In genomic region chr17:46193246-46193625, GRCh38 we compare ENCODE assay signal across 8 cellular contexts. TPM values are rescaled to one million over a fixed set of nuclear protein-coding genes. Genes with fewer than 3 reads are reported as not detected.
DNase-seq lines count a peak whose midpoint lies in the region; ATAC-seq and TF ChIP-seq lines count a peak whose summit lies in the region.

Gene KANSL1 (minus strand): TSS chr17:46193429. CDS start chr17:46172143, 21,286 bp downstream.

- H3K27me3 ChIP-seq in H7 (ENCODE audit: control insufficient read depth, insufficient read depth, low read length) = no peaks in the 10 kb centered on the region
- no peaks in the 10 kb centered on the region for H3K27me3 ChIP-seq in MG63
- H3K27me3 ChIP-seq in SJCRH30 = no peaks in the 10 kb centered on the region
- H3K27me3 ChIP-seq in gastroesophageal sphincter = no peaks in the 10 kb centered on the region
- H3K27me3 ChIP-seq in suprapubic skin = no peaks in the 10 kb centered on the region

- H3K9me3 Mint-ChIP-seq in activated naive CD4-positive, alpha-beta T cell treated with anti-CD3 and anti-CD28 coated beads, Interleukin-2, amount 10 ng/mL, durations not matched to agents 7 days and 5 days = no peaks in the 10 kb centered on the region

- peaks cover 36% of the 10 kb centered on the region for H3K36me3 Mint-ChIP-seq in activated naive CD4-positive, alpha-beta T cell treated with anti-CD3 and anti-CD28 coated beads, Interleukin-2, amount 10 ng/mL, durations not matched to agents 7 days and 5 days

- in situ Hi-C loops in G401 (cut with HindIII; ENCODE audit: low sequenced_read_pairs) = no loop called here

- H3K36me3 ChIP-seq in H7 (replicated peaks; ENCODE audit: control insufficient read depth, insufficient read depth, low read length) (no peaks in the 10 kb centered on the region; the same call in 1 of the 2 replicates), MG63 (peaks cover 3% of the 10 kb centered on the region), SJCRH30 (no peaks in the 10 kb centered on the region), gastroesophageal sphincter (no peaks in the 10 kb centered on the region), suprapubic skin (no peaks in the 10 kb centered on the region)

- H3K4me3 ChIP-seq in H7 (ENCODE audit: insufficient read depth, low read depth, low read length) (peak within 1 kb of the TSS; percentile 83), MG63 (peak within 1 kb of the TSS; percentile 93), SJCRH30 (peak within 1 kb of the TSS; percentile 96), gastroesophageal sphincter (peak within 1 kb of the TSS; percentile 83 to 95), suprapubic skin (peak within 1 kb of the TSS; percentile 99)

- H3K9me3 ChIP-seq in MG63 (no peaks in the 10 kb centered on the region), SJCRH30 (replicated peaks) (0 out of 2 replicates have a peak, but pooled peaks cover 4% of the 10 kb centered on the region), gastroesophageal sphincter (no peaks in the 10 kb centered on the region), suprapubic skin (no peaks in the 10 kb centered on the region)

- peak; percentile 88 for ATAC-seq in gastroesophageal sphincter

- peaks cover 16% of the 10 kb centered on the region for H3K4me1 ChIP-seq in SJCRH30
- H3K4me1 ChIP-seq in gastroesophageal sphincter = peaks cover 0 to 64% (median 17%) of the 10 kb centered on the region in 3 donors
- peaks cover 35% of the 10 kb centered on the region for H3K4me1 ChIP-seq in suprapubic skin

- no peaks in the 10 kb centered on the region for H3K27me3 Mint-ChIP-seq in activated naive CD4-positive, alpha-beta T cell treated with anti-CD3 and anti-CD28 coated beads, Interleukin-2, amount 10 ng/mL, durations not matched to agents 7 days and 5 days

- H3K27ac ChIP-seq in SJCRH30 (peak within 1 kb of the TSS; percentile 78), gastroesophageal sphincter (peak within 1 kb of the TSS; percentile 97 to 100 (median 100)), suprapubic skin (peak within 1 kb of the TSS; percentile 100)

- TF ChIP-seq POLR2A in gastroesophageal sphincter (IDR thresholded peaks at IDR 0.05) (peak; percentile 14 to 38), suprapubic skin (IDR thresholded peaks at IDR 0.05) (no peak)

- CTCF ChIA-PET in activated naive CD4-positive, alpha-beta T cell treated with anti-CD3 and anti-CD28 coated beads, Interleukin-2, amount 10 ng/mL, durations not matched to agents 7 days and 5 days (lab: Charles Lee) = interaction anchor here (0.6 to 2.4 kb wide), 15 partner anchors 9 to 146 kb away, joined by 3 to 8 read pairs (median 3); no protein-coding TSS in a partner anchor

- H3K4me3 Mint-ChIP-seq in activated naive CD4-positive, alpha-beta T cell treated with anti-CD3 and anti-CD28 coated beads, Interleukin-2, amount 10 ng/mL, durations not matched to agents 7 days and 5 days = peak within 1 kb of the TSS; percentile 89

- no CpG with 5 or more reads among the region's 62 CpGs for WGBS in gastroesophageal sphincter (ENCODE audit: low coverage in 1 of 2), 2 donors
- WGBS in suprapubic skin = 2% methylated on average over 30 of the region's 62 CpGs

- DNase-seq in G401 (ENCODE audit: low spot score) (peak; percentile 92), H7 (peak; percentile 98), MG63 (peak; percentile 89), SJCRH30 (peak; percentile 96), nucleus accumbens (lab: John Stamatoyannopoulos, UW) (peak in 55 of 56 donors; percentile 41 to 99 (median 83)), suprapubic skin (ENCODE audit: low spot score in 2 of 2) (peak; percentile 90 to 91)
- peak; percentile 92 for DNase-seq in activated naive CD4-positive, alpha-beta T cell treated with anti-CD3 and anti-CD28 coated beads, Interleukin-2, amount 10 ng/mL, durations not matched to agents 7 days and 5 days

- peaks cover 66% of the 10 kb centered on the region for H3K4me1 Mint-ChIP-seq in activated naive CD4-positive, alpha-beta T cell treated with anti-CD3 and anti-CD28 coated beads, Interleukin-2, amount 10 ng/mL, durations not matched to agents 7 days and 5 days

- no peak for TF ChIP-seq EP300 in gastroesophageal sphincter (IDR thresholded peaks at IDR 0.05)
- TF ChIP-seq EP300 in suprapubic skin (IDR thresholded peaks at IDR 0.05) = no peak

- peak within 1 kb of the TSS; percentile 98 for H3K27ac Mint-ChIP-seq in activated naive CD4-positive, alpha-beta T cell treated with anti-CD3 and anti-CD28 coated beads, Interleukin-2, amount 10 ng/mL, durations not matched to agents 7 days and 5 days

- TF ChIP-seq CTCF in gastroesophageal sphincter (IDR thresholded peaks at IDR 0.05) (peak in 3 of 4 experiments; percentile 59 to 79 (median 72)), suprapubic skin (IDR thresholded peaks at IDR 0.05) (peak; percentile 42 to 53)

RNA-seq across cellular contexts. Expression of gene KANSL1, which starts in this region (rescaled TPM):
- 32.1 and 41.7 TPM in 2 replicates for total RNA-seq in G401 (2014; rRNA removed; shearing (Covaris generic))
- total RNA-seq in H7 (2014; rRNA removed; shearing (Covaris generic)) = 35.2 and 41.4 TPM in 2 replicates
- total RNA-seq in MG63 (2014; rRNA removed; shearing (Covaris generic); ENCODE audit: low replicate concordance) = 15.2 and 23.8 TPM in 2 replicates
- total RNA-seq in SJCRH30 (2014; rRNA removed; shearing (Covaris generic)) = 73.3 and 79.0 TPM in 2 replicates
- total RNA-seq in gastroesophageal sphincter = 10 to 100 TPM; 57.7 to 91.2 (median 75.1) TPM
- total RNA-seq in suprapubic skin = 100 to 1,000 TPM in 1 of 4 donors, 10 to 100 TPM in 3; 68.2 to 187 (median 79.0) TPM

Comparison
In these comparisons a context has a peak if more than half of its experiments do, and no peak if none do; other contexts are left out.
1. Peak in every context shown above with its lines: DNase-seq, ATAC-seq, H3K4me3 ChIP-seq and H3K27ac ChIP-seq.
2. POLR2A ChIP-seq: peak in gastroesophageal sphincter (2 of 2); none in suprapubic skin (0 of 2).